ENCODE assay signal across 1 cellular context in genomic region chr15:42736178-42736792, GRCh38.
TF ChIP-seq lines count a peak whose summit lies in the region.

No MANE protein-coding gene starts in this region.

TF ChIP-seq in GM23338, 12 proteins besides CTCF, POLR2A, EP300 and RAD21 (continued from another document):
- TF ChIP-seq, protein P1, sequence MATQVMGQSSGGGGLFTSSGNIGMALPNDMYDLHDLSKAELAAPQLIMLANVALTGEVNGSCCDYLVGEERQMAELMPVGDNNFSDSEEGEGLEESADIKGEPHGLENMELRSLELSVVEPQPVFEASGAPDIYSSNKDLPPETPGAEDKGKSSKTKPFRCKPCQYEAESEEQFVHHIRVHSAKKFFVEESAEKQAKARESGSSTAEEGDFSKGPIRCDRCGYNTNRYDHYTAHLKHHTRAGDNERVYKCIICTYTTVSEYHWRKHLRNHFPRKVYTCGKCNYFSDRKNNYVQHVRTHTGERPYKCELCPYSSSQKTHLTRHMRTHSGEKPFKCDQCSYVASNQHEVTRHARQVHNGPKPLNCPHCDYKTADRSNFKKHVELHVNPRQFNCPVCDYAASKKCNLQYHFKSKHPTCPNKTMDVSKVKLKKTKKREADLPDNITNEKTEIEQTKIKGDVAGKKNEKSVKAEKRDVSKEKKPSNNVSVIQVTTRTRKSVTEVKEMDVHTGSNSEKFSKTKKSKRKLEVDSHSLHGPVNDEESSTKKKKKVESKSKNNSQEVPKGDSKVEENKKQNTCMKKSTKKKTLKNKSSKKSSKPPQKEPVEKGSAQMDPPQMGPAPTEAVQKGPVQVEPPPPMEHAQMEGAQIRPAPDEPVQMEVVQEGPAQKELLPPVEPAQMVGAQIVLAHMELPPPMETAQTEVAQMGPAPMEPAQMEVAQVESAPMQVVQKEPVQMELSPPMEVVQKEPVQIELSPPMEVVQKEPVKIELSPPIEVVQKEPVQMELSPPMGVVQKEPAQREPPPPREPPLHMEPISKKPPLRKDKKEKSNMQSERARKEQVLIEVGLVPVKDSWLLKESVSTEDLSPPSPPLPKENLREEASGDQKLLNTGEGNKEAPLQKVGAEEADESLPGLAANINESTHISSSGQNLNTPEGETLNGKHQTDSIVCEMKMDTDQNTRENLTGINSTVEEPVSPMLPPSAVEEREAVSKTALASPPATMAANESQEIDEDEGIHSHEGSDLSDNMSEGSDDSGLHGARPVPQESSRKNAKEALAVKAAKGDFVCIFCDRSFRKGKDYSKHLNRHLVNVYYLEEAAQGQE (IDR thresholded peaks at IDR 0.05; ENCODE audit: unreplicated experiment): no peak
- TF ChIP-seq STAT1 (IDR thresholded peaks at IDR 0.05; ENCODE audit: unreplicated experiment): no peak
- TF ChIP-seq NANOG (IDR thresholded peaks at IDR 0.05; ENCODE audit: borderline replicate concordance): no peak
